Comparison of ENCODE assay signal across 19 cellular contexts in genomic region chr3:175153595-175153994, GRCh38.
DNase-seq lines count a peak whose midpoint lies in the region; ATAC-seq and TF ChIP-seq lines count a peak whose summit lies in the region.
"Had no signal": no experiment of that assay in that cellular context is flagged by ENCODE, and none has a peak within 500 bp of the region (broad histone marks: within the 10 kb centered on the region; RNA-seq: fewer than 3 reads in every experiment).

No MANE protein-coding gene starts in this region.

- no peaks in the 10 kb centered on the region for H3K27me3 ChIP-seq in GM23338 (ENCODE audit: insufficient read depth)
- H3K27me3 ChIP-seq: BE2C had no signal

- H3K4me1 Mint-ChIP-seq in GM23338 (peaks cover 17% of the 10 kb centered on the region; the same call in 2 of the 3 replicates), WTC11 (peaks cover 36% of the 10 kb centered on the region), T-helper 17 cell (no peaks in the 10 kb centered on the region)
- H3K4me1 Mint-ChIP-seq: CD4-positive, CD25-positive, alpha-beta regulatory T cell; CD8-positive, alpha-beta memory T cell; IgD-negative memory B cell had no signal

- H3K27ac ChIP-seq in GM23338 (ENCODE audit: low read depth) (no peak overlapping the region), caudate nucleus (ENCODE audit: low read depth, low read length) (no peak overlapping the region)

- H3K9me2 ChIP-seq in GM23338 (ENCODE audit: insufficient read depth): no peaks in the 10 kb centered on the region

- H3K4me3 Mint-ChIP-seq in GM23338 (no peak overlapping the region), WTC11 (no peak overlapping the region), T-helper 17 cell (no peak overlapping the region)
- H3K4me3 Mint-ChIP-seq: CD4-positive, CD25-positive, alpha-beta regulatory T cell; CD8-positive, alpha-beta memory T cell; HFFc6; IgD-negative memory B cell had no signal

- no peaks in the 10 kb centered on the region for H4K20me1 ChIP-seq in GM23338 (replicated peaks; ENCODE audit: insufficient read depth)

- no peak overlapping the region for H3K4me2 ChIP-seq in GM23338

- peak; percentile 4 for DNase-seq in GM23338 (ENCODE audit: low spot score)
- no peak for DNase-seq in WTC11 (ENCODE audit: low spot score)
- peak; percentile 17 for DNase-seq in iPS-NIHi7 (ENCODE audit: extremely low spot score)
- no peak for DNase-seq in caudate nucleus (lab: John Stamatoyannopoulos, UW)
- DNase-seq in T-helper 17 cell: no peak
- no peak for DNase-seq in NCI-H345 treated with DMSO at 0.1 percent for 48 hours (lab: John Stamatoyannopoulos, UW; ENCODE audit: unreplicated experiment)
- no peak for DNase-seq in EL
- DNase-seq: ACHN; BE2C; C1 segment of cervical spinal cord; CD4-positive, CD25-positive, alpha-beta regulatory T cell; CD8-positive, alpha-beta memory T cell; COR-L47; GF-D8; HCEC 1CT; HFFc6; KBM-7 had no signal

- no peaks in the 10 kb centered on the region for H3K36me3 ChIP-seq in GM23338 (ENCODE audit: insufficient read depth)
- H3K36me3 ChIP-seq: BE2C had no signal

- H2AFZ ChIP-seq in GM23338: no peak overlapping the region

- H3K79me2 ChIP-seq in GM23338 (replicated peaks; ENCODE audit: insufficient read depth): no peaks in the 10 kb centered on the region

- H3K27ac Mint-ChIP-seq in GM23338 (no peak overlapping the region), WTC11 (no peak overlapping the region), T-helper 17 cell (no peak overlapping the region)
- H3K27ac Mint-ChIP-seq: CD4-positive, CD25-positive, alpha-beta regulatory T cell; CD8-positive, alpha-beta memory T cell; HFFc6; IgD-negative memory B cell had no signal

- no peaks in the 10 kb centered on the region for H3K27me3 Mint-ChIP-seq in GM23338 (ENCODE audit: insufficient read depth, low read depth, poor library complexity)
- no peaks in the 10 kb centered on the region for H3K27me3 Mint-ChIP-seq in WTC11 (ENCODE audit: low read depth)
- no peaks in the 10 kb centered on the region for H3K27me3 Mint-ChIP-seq in T-helper 17 cell
- H3K27me3 Mint-ChIP-seq: CD4-positive, CD25-positive, alpha-beta regulatory T cell; CD8-positive, alpha-beta memory T cell; IgD-negative memory B cell had no signal

- H3K4me1 ChIP-seq in GM23338 (ENCODE audit: insufficient read depth): peaks cover 7% of the 10 kb centered on the region; the same call in 1 of the 2 replicates

- CTCF ChIA-PET in WTC11 (lab: Charles Lee): no interaction called here

- POLR2A ChIA-PET in WTC11 (lab: Charles Lee): no interaction called here

- no peaks in the 10 kb centered on the region for H3F3A ChIP-seq in GM23338 (replicated peaks; ENCODE audit: low read depth)

- TF ChIP-seq CTCF in GM23338 (conservative IDR thresholded peaks at IDR 0.05; ENCODE audit: low read depth in 2 of 2): no peak
- TF ChIP-seq CTCF in WTC11 (IDR thresholded peaks at IDR 0.05): no peak

- ATAC-seq in GM23338 (peak; percentile 64), WTC11 (peak; percentile 80), T-helper 17 cell (no peak)
- ATAC-seq: HepG2 had no signal

- H3K9me3 Mint-ChIP-seq in GM23338 (no peaks in the 10 kb centered on the region), WTC11 (peaks cover 1% of the 10 kb centered on the region; the same call in 1 of the 2 replicates)
- H3K9me3 Mint-ChIP-seq: HFFc6 had no signal

- H3K4me3 ChIP-seq in GM23338: no peak overlapping the region

- no peaks in the 10 kb centered on the region for H3K36me3 Mint-ChIP-seq in GM23338 (ENCODE audit: low read depth)
- no peaks in the 10 kb centered on the region for H3K36me3 Mint-ChIP-seq in WTC11
- H3K36me3 Mint-ChIP-seq in T-helper 17 cell (ENCODE audit: low read depth): no peaks in the 10 kb centered on the region
- H3K36me3 Mint-ChIP-seq: CD4-positive, CD25-positive, alpha-beta regulatory T cell; CD8-positive, alpha-beta memory T cell; IgD-negative memory B cell had no signal

- H3K9me3 ChIP-seq in T-helper 17 cell (ENCODE audit: control insufficient read depth, low read length, poor library complexity, severe bottlenecking): no peaks in the 10 kb centered on the region
- H3K9me3 ChIP-seq: BE2C had no signal

TF ChIP-seq in GM23338, 12 proteins besides CTCF, POLR2A, EP300 and RAD21 (continues in another document):
- TF ChIP-seq EZH2phosphoT487 (IDR thresholded peaks at IDR 0.05; ENCODE audit: unreplicated experiment): no peak
- TF ChIP-seq REST (IDR thresholded peaks at IDR 0.05; ENCODE audit: unreplicated experiment): no peak
- no peak for TF ChIP-seq JUNB (IDR thresholded peaks at IDR 0.05; ENCODE audit: unreplicated experiment)
- TF ChIP-seq NANOG (IDR thresholded peaks at IDR 0.05; ENCODE audit: borderline replicate concordance): no peak
- no peak for TF ChIP-seq STAT1 (IDR thresholded peaks at IDR 0.05; ENCODE audit: unreplicated experiment)
- no peak for TF ChIP-seq POLR2AphosphoS5 (IDR thresholded peaks at IDR 0.05; ENCODE audit: low read depth)

TF ChIP-seq in WTC11, 78 proteins besides CTCF, POLR2A, EP300 and RAD21:
- TF ChIP-seq SMAD3 (CRISPR knock-in tag; IDR thresholded peaks at IDR 0.05; ENCODE audit: borderline replicate concordance) (no peak), ERG (CRISPR knock-in tag; IDR thresholded peaks at IDR 0.05) (no peak), ZNF263 (CRISPR knock-in tag; IDR thresholded peaks at IDR 0.05; ENCODE audit: low read depth) (no peak), ZMAT4 (CRISPR knock-in tag; IDR thresholded peaks at IDR 0.05) (no peak), ZNF281 (CRISPR knock-in tag; IDR thresholded peaks at IDR 0.05) (no peak), TEAD4 (CRISPR knock-in tag; IDR thresholded peaks at IDR 0.05) (no peak), IRF1 (CRISPR knock-in tag; IDR thresholded peaks at IDR 0.05) (no peak), SOX15 (CRISPR knock-in tag; IDR thresholded peaks at IDR 0.05) (no peak)

Comparison
In these comparisons a context has a peak if more than half of its experiments do, and no peak if none do; other contexts are left out.
1. DNase-seq: peak in GM23338 (single experiment) and iPS-NIHi7 (single experiment); none in WTC11 (single experiment), caudate nucleus (0 of 61), T-helper 17 cell (0 of 3), NCI-H345 treated with DMSO at 0.1 percent for 48 hours (single experiment) and EL (single experiment).